19 cellular contexts compared by ENCODE assay signal in the genomic region with DNA sequence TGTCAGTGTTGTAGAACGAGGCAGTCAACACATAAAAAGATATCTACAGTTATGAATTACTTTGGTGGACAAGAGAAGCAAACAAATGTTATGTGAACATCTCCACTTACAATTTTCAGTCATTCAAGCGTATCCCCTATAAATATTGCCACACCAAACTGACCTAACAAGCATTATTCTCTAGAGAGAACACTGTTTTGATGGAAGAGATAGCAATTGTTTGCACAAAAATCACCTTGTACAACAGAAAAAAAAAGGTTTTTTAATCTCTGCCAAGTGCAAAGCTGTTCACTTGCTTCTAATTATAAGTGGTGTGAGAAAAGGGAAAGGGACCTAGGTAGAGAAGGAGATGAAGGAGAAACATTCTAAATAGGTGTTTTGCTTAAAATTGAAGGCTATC. TPM values are rescaled to one million over a fixed set of nuclear protein-coding genes. Genes with fewer than 3 reads are reported as not detected.
DNase-seq lines count a peak whose midpoint lies in the region; ATAC-seq, FAIRE-seq and TF ChIP-seq lines count a peak whose summit lies in the region.
"Had no signal": no experiment of that assay in that cellular context is flagged by ENCODE, and none has a peak within 500 bp of the region (broad histone marks: within the 10 kb centered on the region; RNA-seq: fewer than 3 reads in every experiment).

No MANE protein-coding gene starts in this region.

- peak; percentile 45 to 59 (median 48) for ATAC-seq in right lobe of liver
- no peak for ATAC-seq in HepG2
- ATAC-seq in pancreas, result peak in 3 of 4 donors; percentile 26 to 74 (median 38)
- ATAC-seq: GM12878 had no signal

- H3K4me3 ChIP-seq in right lobe of liver, result no peak overlapping the region
- no peak overlapping the region for H3K4me3 ChIP-seq in HepG2 (replicated peaks in 1 of 3; ENCODE audit: insufficient read depth in 1 of 3, low read depth in 2 of 3, low read length in 3 of 3)
- H3K4me3 ChIP-seq in pancreas, result no peak overlapping the region
- H3K4me3 ChIP-seq in endodermal cell (ENCODE audit: low read length), result no peak overlapping the region
- H3K4me3 ChIP-seq: GM12878, GM23248 had no signal

- no peak overlapping the region for H3K27ac Mint-ChIP-seq in endodermal cell
- H3K27ac Mint-ChIP-seq: CD4-positive, alpha-beta memory T cell had no signal

- no peaks in the 10 kb centered on the region for H3K27me3 Mint-ChIP-seq in endodermal cell (ENCODE audit: insufficient read depth)
- H3K27me3 Mint-ChIP-seq: CD4-positive, alpha-beta memory T cell had no signal

- no peak for TF ChIP-seq EP300 in HepG2 (IDR thresholded peaks at IDR 0.05; ENCODE audit: low read depth in 2 of 2, low read length in 2 of 2)
- TF ChIP-seq EP300 in HepG2 (CRISPR knock-in tag; IDR thresholded peaks at IDR 0.05; ENCODE audit: borderline replicate concordance), result no peak

- no TSS peak for BruUV-seq in HepG2 (replicated peaks; lab: Mats Ljungman, UMichigan)

- DNase-seq in right lobe of liver, result no peak
- DNase-seq in HepG2 (ENCODE audit: low spot score), result no peak
- peak; percentile 40 for DNase-seq in NCI-H146 (lab: John Stamatoyannopoulos, UW)
- no peak for DNase-seq in pancreas
- DNase-seq in SIG-M5 (lab: John Stamatoyannopoulos, UW), result no peak
- no peak for DNase-seq in endodermal cell
- DNase-seq: C1 segment of cervical spinal cord; Calu3; CD4-positive, alpha-beta memory T cell; COR-L47; DMS79; EL; GDM1; GM23248; H7; HCEC 1CT had no signal

- intact Hi-C loops in right lobe of liver (cut with DNase I) (no loop called here), HepG2 (cut with micrococcal nuclease; ENCODE audit: unreplicated experiment) (no loop called here), pancreas (cut with DNase I) (no loop called here)

- no peaks in the 10 kb centered on the region for H3K4me1 Mint-ChIP-seq in endodermal cell
- H3K4me1 Mint-ChIP-seq: CD4-positive, alpha-beta memory T cell had no signal

- no peak overlapping the region for H3K4me2 ChIP-seq in HepG2 (ENCODE audit: low read depth, low read length)

- FAIRE-seq in HepG2 (lab: Jason Lieb, UNC) (no peak), pancreas (lab: Jason Lieb, UNC) (no peak)
- FAIRE-seq: GM12878, GM19239, H1 had no signal

- H3K9me3 Mint-ChIP-seq in endodermal cell, result peaks cover 18% of the 10 kb centered on the region

- 8% methylated on average over 2 of the region's 2 CpGs for WGBS in right lobe of liver (ENCODE audit: insufficient coverage, low coverage, low lambda C conversion rate, missing lambda C conversion rate)
- WGBS in HepG2 (ENCODE audit: low lambda C conversion rate), result 11% methylated on average over 2 of the region's 2 CpGs
- WGBS in pancreas, 2 donors, result 13 to 14% methylated on average over 2 of the region's 2 CpGs
- WGBS in endodermal cell (ENCODE audit: insufficient coverage in 1 of 2, insufficient read length in 1 of 2), 2 experiments, result 83% methylated on average over 1 of the region's 2 CpGs; no CpG with 5 or more reads in 1 of the 2 experiments

- H3K36me3 Mint-ChIP-seq in endodermal cell (ENCODE audit: low read depth), result no peaks in the 10 kb centered on the region
- H3K36me3 Mint-ChIP-seq: CD4-positive, alpha-beta memory T cell had no signal

- no peaks in the 10 kb centered on the region for H3K36me3 ChIP-seq in right lobe of liver
- H3K36me3 ChIP-seq in HepG2 (replicated peaks in 1 of 2; ENCODE audit: control insufficient read depth in 1 of 2, insufficient read depth in 2 of 2, low read length in 2 of 2), result no peaks in the 10 kb centered on the region
- no peaks in the 10 kb centered on the region for H3K36me3 ChIP-seq in pancreas
- no peaks in the 10 kb centered on the region for H3K36me3 ChIP-seq in endodermal cell (ENCODE audit: control insufficient read depth, insufficient read depth, low read length)

- H3K9me3 ChIP-seq in right lobe of liver (peaks cover 0 to 1% (median 0%) of the 10 kb centered on the region in 4 donors), HepG2 (ENCODE audit: low read length) (peaks cover 98% of the 10 kb centered on the region), pancreas (no peaks in the 10 kb centered on the region), endodermal cell (ENCODE audit: control insufficient read depth, low read length) (peaks cover 17% of the 10 kb centered on the region)

- H3K27ac ChIP-seq in right lobe of liver (no peak overlapping the region), HepG2 (ENCODE audit: extremely low read length, insufficient read depth, low read length) (no peak overlapping the region), pancreas (no peak overlapping the region), endodermal cell (ENCODE audit: low read depth, low read length) (no peak overlapping the region)
- H3K27ac ChIP-seq: GM23248 had no signal

- H3K4me1 ChIP-seq in right lobe of liver, result peaks cover 0 to 12% (median 0%) of the 10 kb centered on the region in 4 donors
- H3K4me1 ChIP-seq in HepG2 (ENCODE audit: insufficient read depth, low read length), result no peaks in the 10 kb centered on the region
- H3K4me1 ChIP-seq in pancreas, result no peaks in the 10 kb centered on the region
- no peaks in the 10 kb centered on the region for H3K4me1 ChIP-seq in endodermal cell (ENCODE audit: control insufficient read depth, insufficient read depth, low read length)

- H3K4me3 Mint-ChIP-seq in endodermal cell, result no peak overlapping the region
- H3K4me3 Mint-ChIP-seq: CD4-positive, alpha-beta memory T cell had no signal

- H3K9ac ChIP-seq in HepG2 (ENCODE audit: insufficient read depth, low read depth, low read length) (no peak overlapping the region), endodermal cell (ENCODE audit: extremely low read depth, low read length, poor library complexity, severe bottlenecking) (no peak overlapping the region)
- H3K9ac ChIP-seq: GM23248 had no signal

- no peak for TF ChIP-seq RAD21 in HepG2 (CRISPR knock-in tag; IDR thresholded peaks at IDR 0.05)

- H3K27me3 ChIP-seq in right lobe of liver (no peaks in the 10 kb centered on the region), HepG2 (ENCODE audit: control insufficient read depth in 1 of 2, insufficient read depth in 2 of 2, low read length in 2 of 2) (no peaks in the 10 kb centered on the region), pancreas (no peaks in the 10 kb centered on the region), endodermal cell (ENCODE audit: control insufficient read depth, insufficient read depth, low read length, poor library complexity, severe bottlenecking) (no peaks in the 10 kb centered on the region)

- POLR2A ChIA-PET in HepG2 (lab: Yijun Ruan, JAX), result no interaction called here

- no peak for TF ChIP-seq POLR2A in right lobe of liver (IDR thresholded peaks at IDR 0.05)
- TF ChIP-seq POLR2A in HepG2 (IDR thresholded peaks at IDR 0.05; ENCODE audit: insufficient read depth in 1 of 2, low read depth in 2 of 2, low read length in 2 of 2), result no peak

- H3K79me2 ChIP-seq in HepG2 (ENCODE audit: insufficient read depth, low read length), result no peaks in the 10 kb centered on the region

- no peak overlapping the region for H2AFZ ChIP-seq in HepG2 (ENCODE audit: low read length)
- H2AFZ ChIP-seq: GM23248 had no signal

- in situ Hi-C loops in HepG2 (cut with HindIII; ENCODE audit: extremely low pct_ligation_motif_present, low pct_unique_long_range_greater_than_20kb), result no loop called here

- CTCF ChIA-PET in HepG2 (lab: Yijun Ruan, JAX; ENCODE audit: low intra/inter-chr PET ratio, low total read pairs), result no interaction called here

- no peaks in the 10 kb centered on the region for H4K20me1 ChIP-seq in HepG2 (ENCODE audit: insufficient read depth, low read length)

- no peak for TF ChIP-seq CTCF in right lobe of liver (IDR thresholded peaks at IDR 0.05)
- no peak for TF ChIP-seq CTCF in HepG2 (CRISPR knock-in tag; IDR thresholded peaks at IDR 0.05)
- no peak for TF ChIP-seq CTCF in pancreas (IDR thresholded peaks at IDR 0.05)
- TF ChIP-seq CTCF in endodermal cell (conservative IDR thresholded peaks at IDR 0.05), result no peak

TF ChIP-seq in HepG2, 621 proteins besides CTCF, POLR2A, EP300 and RAD21:
- TF ChIP-seq TCF7L2 (IDR thresholded peaks at IDR 0.05; ENCODE audit: low read depth, low read length) (no peak), EED (CRISPR knock-in tag; IDR thresholded peaks at IDR 0.05) (no peak), TSC22D2 (CRISPR knock-in tag; IDR thresholded peaks at IDR 0.05; ENCODE audit: borderline replicate concordance) (no peak)

RNA-seq across cellular contexts. Expression of a gene that starts 33.8 kb away (rescaled TPM):
- total RNA-seq in right lobe of liver (10 to 100 TPM; 28.5 to 95.4 (median 65.3) TPM), HepG2 (2016; rRNA removed; fragmentation: Illumina TruSeq; extraction: Trizol) (0.18 TPM in 2 replicates), pancreas (10 to 100 TPM in 1 of 6 donors, 1 to 10 TPM in 5; 2.9 to 13.5 (median 4.0) TPM), endodermal cell (1 to 10 TPM in 1 of 2 donors, under 1 TPM in 1; 0.55 to 1.6 TPM)
- total RNA-seq in HepG2 (2016; cell fraction: cytosol; rRNA removed; fragmentation: Illumina TruSeq; extraction: Trizol; ENCODE audit: low read depth), result 0.18 TPM in 1 of 2 replicates, not detected in the other
- total RNA-seq in HepG2 (2016; cell fraction: insoluble cytoplasmic fraction; rRNA removed; fragmentation: Illumina TruSeq; extraction: Trizol), result 0.19 and 0.22 TPM in 2 replicates
- total RNA-seq in HepG2 (2016; cell fraction: membrane; rRNA removed; fragmentation: Illumina TruSeq; extraction: Trizol), result 0.19 and 0.38 TPM in 2 replicates
- not detected in 2 replicates for total RNA-seq in HepG2 (2016; cell fraction: nucleus; rRNA removed; fragmentation: Illumina TruSeq; extraction: Trizol)
- polyA plus RNA-seq in HepG2 (2011; rRNA removed) (0.08 and 0.15 TPM in 2 replicates), pancreas (1 to 10 TPM; 4.8 to 5.0 TPM)
- 0.07 and 0.21 TPM in 2 replicates for polyA plus RNA-seq in HepG2 (2011; cell fraction: cytosol; rRNA removed)
- polyA plus RNA-seq in HepG2 (2011; cell fraction: nucleus; rRNA removed), result 0.37 TPM in 1 of 2 replicates, not detected in the other
- polyA plus RNA-seq in HepG2 (2012), result 0.20 and 0.21 TPM in 2 replicates
- 0.18 and 0.26 TPM in 2 replicates for polyA plus RNA-seq in HepG2 (2016; cell fraction: cytosol; fragmentation: Illumina TruSeq; extraction: Trizol; ENCODE audit: low read depth)
- 0.23 TPM in 2 replicates for polyA plus RNA-seq in HepG2 (2016; cell fraction: insoluble cytoplasmic fraction; fragmentation: Illumina TruSeq; extraction: Trizol; ENCODE audit: low read depth)
- 0.17 and 0.21 TPM in 2 replicates for polyA plus RNA-seq in HepG2 (2016; cell fraction: membrane; fragmentation: Illumina TruSeq; extraction: Trizol; ENCODE audit: low read depth)
- 0.25 TPM in 1 of 2 replicates, not detected in the other for polyA plus RNA-seq in HepG2 (2016; cell fraction: nucleus; fragmentation: Illumina TruSeq; extraction: Trizol; ENCODE audit: insufficient read depth, low read depth)
- not detected in 2 replicates for polyA minus RNA-seq in HepG2 (2011; rRNA and poly(A)+ RNA removed; ENCODE audit: low replicate concordance)
- polyA minus RNA-seq in HepG2 (2011; cell fraction: cytosol; rRNA and poly(A)+ RNA removed), result not detected in 2 replicates
- not detected in 2 replicates for polyA minus RNA-seq in HepG2 (2011; cell fraction: nucleus; rRNA and poly(A)+ RNA removed)
- polyA plus RNA-seq in endodermal cell (2013, experiment 1 of 2), result 16.1 TPM
- 15.5 TPM for polyA plus RNA-seq in endodermal cell (2013, experiment 2 of 2)
- total RNA-seq: GM12878 had no signal
- polyA plus RNA-seq: CD4-positive, alpha-beta memory T cell; GM12878 had no signal
